28 cellular contexts compared by ENCODE assay signal in genomic region chr12:69873429-69873828, GRCh38. TPM values are rescaled to one million over a fixed set of nuclear protein-coding genes. Genes with fewer than 3 reads are reported as not detected.
A peak's percentile ranks its signal among the peaks of the same experiment; 100 is the strongest.
DNase-seq lines count a peak whose midpoint lies in the region; ATAC-seq, FAIRE-seq and TF ChIP-seq lines count a peak whose summit lies in the region.
"Had no signal": no experiment of that assay in that cellular context is flagged by ENCODE, and none has a peak within 500 bp of the region (broad histone marks: within the 10 kb centered on the region; RNA-seq: fewer than 3 reads in every experiment).

No MANE protein-coding gene starts in this region.

- H3K27ac ChIP-seq in breast epithelium (no peak overlapping the region), dorsolateral prefrontal cortex (no peak overlapping the region)
- H3K27ac ChIP-seq: HL-60, stomach, tibial nerve had no signal

- no peak for TF ChIP-seq POLR2A in breast epithelium (IDR thresholded peaks at IDR 0.05)

- POLR2A ChIA-PET in MCF 10A (lab: Yijun Ruan, JAX), result interaction anchor here (0.7 kb wide), 1 partner anchor 50 kb away, joined by 4 read pairs; no protein-coding TSS in a partner anchor

- H3K4me3 Mint-ChIP-seq in MCF 10A (ENCODE audit: unreplicated experiment), result no peak overlapping the region
- H3K4me3 Mint-ChIP-seq: B cell, T-cell had no signal

- no peaks in the 10 kb centered on the region for H3K27me3 ChIP-seq in breast epithelium
- no peaks in the 10 kb centered on the region for H3K27me3 ChIP-seq in bronchial epithelial cell (ENCODE audit: control insufficient read depth, insufficient read depth, low read length)
- H3K27me3 ChIP-seq in dorsolateral prefrontal cortex, result no peaks in the 10 kb centered on the region
- H3K27me3 ChIP-seq: tibial nerve had no signal

- CTCF ChIA-PET in MCF 10A (lab: Yijun Ruan, JAX), result interaction anchor here (0.5 to 1.8 kb wide), 6 partner anchors 8 to 859 kb away, joined by 3 to 5 read pairs (median 3); no protein-coding TSS in a partner anchor

- no TSS peak for BruUV-seq in MCF 10A (replicated peaks; lab: Mats Ljungman, UMichigan)

- FAIRE-seq in bronchial epithelial cell (lab: Jason Lieb, UNC), result no peak
- FAIRE-seq: GM12891, H1 had no signal

- DNase-seq in MCF 10A (ENCODE audit: unreplicated experiment), result peak; percentile 67
- DNase-seq in breast epithelium (ENCODE audit: low spot score in 2 of 2), result no peak
- peak; percentile 81 for DNase-seq in bronchial epithelial cell (ENCODE audit: low read depth)
- DNase-seq in glomerular endothelial cell (ENCODE audit: extremely low read depth, low read depth, low spot score), result peak; percentile 39
- DNase-seq in dorsolateral prefrontal cortex, result no peak
- no peak for DNase-seq in NCI-H2171 (lab: John Stamatoyannopoulos, UW)
- DNase-seq: 8988T; activated CD4-positive, alpha-beta T cell treated with anti-CD3 and anti-CD28 coated beads for 48 hours; activated naive CD4-positive, alpha-beta T cell treated with Interleukin-2 at 50 U/mL for 16 hours; activated T-cell treated with anti-CD3 and anti-CD28 coated beads, Interleukin-2, amount 50 U/mL, for 48 hours; amygdala; central memory CD4-positive, alpha-beta T cell; COR-L47; DMS79; kidney glomerular epithelial cell; MM.1S; NCI-H82; SHP77 treated with DMSO at 0.1 percent for 48 hours; stomach; T-cell had no signal

- intact Hi-C loops in MCF 10A (cut with micrococcal nuclease), result no loop called here
- intact Hi-C loops in breast epithelium (cut with DNase I; ENCODE audit: low total_unique reads), result no loop called here
- intact Hi-C loops in dorsolateral prefrontal cortex (cut with DNase I), result loop anchor here in 1 of 2 donors (10.0 kb wide), 1 partner anchor 1141 kb away; no protein-coding TSS in a partner anchor

- no peaks in the 10 kb centered on the region for H3K27me3 Mint-ChIP-seq in MCF 10A (ENCODE audit: insufficient read depth, unreplicated experiment)

- ATAC-seq in GM18867 (IDR thresholded peaks at IDR 0.05; ENCODE audit: unreplicated experiment) (no peak), HG03565 (IDR thresholded peaks at IDR 0.05; ENCODE audit: unreplicated experiment) (no peak)
- ATAC-seq: T-cell had no signal

- H3K9me3 ChIP-seq in breast epithelium, result no peaks in the 10 kb centered on the region
- H3K9me3 ChIP-seq: stomach, tibial nerve had no signal

- peaks cover 8% of the 10 kb centered on the region for H3K4me1 Mint-ChIP-seq in MCF 10A (ENCODE audit: insufficient read depth, unreplicated experiment)
- H3K4me1 Mint-ChIP-seq: B cell, T-cell had no signal

- no peaks in the 10 kb centered on the region for H3K36me3 ChIP-seq in breast epithelium
- no peaks in the 10 kb centered on the region for H3K36me3 ChIP-seq in bronchial epithelial cell (ENCODE audit: control insufficient read depth, insufficient read depth, low read length)
- H3K36me3 ChIP-seq: stomach, tibial nerve had no signal

- H3K4me1 ChIP-seq in breast epithelium, result no peaks in the 10 kb centered on the region
- H3K4me1 ChIP-seq: stomach had no signal

- H3K27ac Mint-ChIP-seq in MCF 10A (ENCODE audit: low read depth, unreplicated experiment), result peak overlapping the region; percentile 61
- H3K27ac Mint-ChIP-seq: B cell, T-cell had no signal

- H3K36me3 Mint-ChIP-seq in MCF 10A (ENCODE audit: insufficient read depth, unreplicated experiment), result no peaks in the 10 kb centered on the region
- H3K36me3 Mint-ChIP-seq: T-cell had no signal

- H3K4me3 ChIP-seq in breast epithelium (no peak overlapping the region), bronchial epithelial cell (ENCODE audit: low read depth, low read length) (no peak overlapping the region), dorsolateral prefrontal cortex (no peak overlapping the region)
- H3K4me3 ChIP-seq: stomach, tibial nerve had no signal

- no peak for TF ChIP-seq CTCF in MCF 10A (IDR thresholded peaks at IDR 0.05; ENCODE audit: unreplicated experiment)
- no peak for TF ChIP-seq CTCF in breast epithelium (IDR thresholded peaks at IDR 0.05)
- TF ChIP-seq CTCF in bronchial epithelial cell (IDR thresholded peaks at IDR 0.05; ENCODE audit: insufficient read depth, low read length, severe bottlenecking), result no peak
- no peak for TF ChIP-seq CTCF in dorsolateral prefrontal cortex (IDR thresholded peaks at IDR 0.05 in 54 of 56, conservative IDR thresholded peaks at IDR 0.05 in 2 of 56; ENCODE audit: low read depth in 1 of 56, partially characterized antibody in 56 of 56)

- no peaks in the 10 kb centered on the region for H3K9me3 Mint-ChIP-seq in MCF 10A (ENCODE audit: unreplicated experiment)

RNA-seq across cellular contexts. Expression of gene MYRFL, which starts 48.4 kb away (rescaled TPM):
- total RNA-seq in MCF 10A (2022) (not detected in 2 replicates), breast epithelium (1 to 10 TPM in 1 of 3 donors, not detected in 2; 1.3 TPM), bronchial epithelial cell (0.26 and 0.51 TPM in 2 replicates), glomerular endothelial cell (not detected in 2 replicates), dorsolateral prefrontal cortex (1 to 10 TPM in 21 of 120 experiments, under 1 TPM in 77, not detected in 22; 0.13 to 3.4 (median 0.48) TPM)
- total RNA-seq: B cell, esophagus mucosa, T-cell had no signal

Comparison
In these comparisons a context has a peak if more than half of its experiments do, and no peak if none do; other contexts are left out.
1. DNase-seq: peak in MCF 10A (single experiment), bronchial epithelial cell (single experiment) and glomerular endothelial cell (single experiment); none in breast epithelium (0 of 2), dorsolateral prefrontal cortex (0 of 10) and NCI-H2171 (single experiment).